8 cellular contexts compared by ENCODE assay signal in the genomic region with DNA sequence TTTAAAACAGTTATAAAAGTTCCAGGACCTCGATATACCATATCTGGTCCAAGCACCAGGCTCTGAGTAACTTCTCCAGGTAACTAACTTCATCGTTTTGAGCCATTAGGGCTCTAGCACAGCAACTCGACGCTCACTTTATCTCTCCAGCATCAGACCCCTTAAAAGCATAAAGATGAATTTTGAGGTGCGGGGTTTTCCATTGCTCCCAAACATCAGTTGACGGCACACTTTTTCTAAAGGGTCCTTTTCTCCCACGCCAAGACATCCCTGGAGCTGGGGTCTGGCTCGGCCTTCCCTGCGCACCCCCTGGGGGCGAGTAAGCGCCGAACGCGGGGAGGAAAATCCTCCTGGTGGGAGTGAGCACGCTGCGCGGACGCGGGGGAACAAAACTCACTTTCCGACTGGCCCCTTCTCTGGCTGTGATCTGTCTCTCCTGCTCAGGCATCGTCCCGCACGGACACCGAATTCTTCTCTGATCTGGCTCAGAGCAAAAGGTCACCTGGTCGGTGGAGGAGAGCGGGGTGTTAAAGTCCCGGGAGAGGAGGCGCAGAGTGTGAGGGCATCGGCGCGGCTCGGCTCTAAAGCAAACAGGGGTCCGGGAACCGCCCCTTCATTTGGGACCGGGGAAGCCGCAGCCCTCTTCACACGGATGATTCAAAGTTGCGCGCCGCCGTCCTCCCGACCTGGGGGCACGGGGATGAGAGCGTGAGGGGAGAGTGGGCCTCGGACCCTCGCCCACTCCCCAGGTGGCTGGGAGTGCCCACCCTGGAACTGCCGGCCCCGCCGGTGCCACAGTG. TPM values are rescaled to one million over a fixed set of nuclear protein-coding genes. Genes with fewer than 3 reads are reported as not detected.
DNase-seq lines count a peak whose midpoint lies in the region; TF ChIP-seq lines count a peak whose summit lies in the region.

A gene (minus strand): TSS at position 561 of the 800 bp plus-strand sequence. CDS start 113 bp downstream, at position 448.

- peak; percentile 21 for TF ChIP-seq CTCF in fibroblast of the aortic adventitia (IDR thresholded peaks at IDR 0.05; ENCODE audit: insufficient read depth, low read length)
- TF ChIP-seq CTCF in neural crest cell (conservative IDR thresholded peaks at IDR 0.05), result peak; percentile 41

- peaks cover 21% of the 10 kb centered on the region for H3K27me3 Mint-ChIP-seq in neural crest cell (ENCODE audit: low read depth)

- peak within 1 kb of the TSS; percentile 98 for H3K27ac Mint-ChIP-seq in neural crest cell (ENCODE audit: unreplicated experiment)

- WGBS in urinary bladder, result 3% methylated on average over 49 of the region's 49 CpGs

- H3K36me3 ChIP-seq in KOPT-K1 (ENCODE audit: insufficient read depth, low read length) (peaks cover 8% of the 10 kb centered on the region; the same call in 1 of the 2 replicates), urinary bladder (ENCODE audit: insufficient read depth) (no peaks in the 10 kb centered on the region)

- H3K4me3 ChIP-seq in fibroblast of the aortic adventitia (ENCODE audit: low read depth, low read length), result peak within 1 kb of the TSS; percentile 97
- peak within 1 kb of the TSS; percentile 83 for H3K4me3 ChIP-seq in urinary bladder (ENCODE audit: low read depth, low read length)

- H3K4me1 Mint-ChIP-seq in neural crest cell, result peaks cover 19% of the 10 kb centered on the region

- H3K27ac ChIP-seq in KOPT-K1 (ENCODE audit: low read depth, low read length, poor library complexity, severe bottlenecking) (peak within 1 kb of the TSS; percentile 67), urinary bladder (ENCODE audit: low read depth) (no peak within 1 kb of the TSS)

- peak; percentile 50 for DNase-seq in NCI-H2171 treated with DMSO at 0.1 percent for 48 hours (lab: John Stamatoyannopoulos, UW)
- DNase-seq in NCI-H2171 (lab: John Stamatoyannopoulos, UW), result no peak
- DNase-seq in activated CD8-positive, alpha-beta memory T cell treated with anti-CD3 and anti-CD28 coated beads, Interleukin-2, amount 50 U/mL, for 48 hours, result peak; percentile 56
- no peak for DNase-seq in fibroblast of the aortic adventitia (ENCODE audit: low read depth)
- DNase-seq in neural crest cell (ENCODE audit: low read depth, low spot score), result no peak
- no peak for DNase-seq in retina

- no peaks in the 10 kb centered on the region for H3K4me1 ChIP-seq in urinary bladder (ENCODE audit: insufficient read depth)

- peaks cover 9% of the 10 kb centered on the region for H3K36me3 Mint-ChIP-seq in neural crest cell (ENCODE audit: low read depth)

- H3K4me3 Mint-ChIP-seq in neural crest cell, result peak within 1 kb of the TSS; percentile 100

- H3K9me3 Mint-ChIP-seq in neural crest cell, result no peaks in the 10 kb centered on the region

- no peaks in the 10 kb centered on the region for H3K9me3 ChIP-seq in KOPT-K1 (ENCODE audit: insufficient read depth, low read length, poor library complexity, severe bottlenecking)

RNA-seq across cellular contexts. Expression of the gene that starts here (rescaled TPM):
- total RNA-seq in fibroblast of the aortic adventitia (ENCODE audit: low replicate concordance), result 1.3 and 1.5 TPM in 2 replicates
- 11.0 and 11.6 TPM in 2 replicates for total RNA-seq in neural crest cell
- 6.7 TPM for total RNA-seq in urinary bladder
- 3.0 TPM for polyA plus RNA-seq in urinary bladder

Comparison
In these comparisons a context has a peak if more than half of its experiments do, and no peak if none do; other contexts are left out.
1. DNase-seq: peak in NCI-H2171 treated with DMSO at 0.1 percent for 48 hours (single experiment) and activated CD8-positive, alpha-beta memory T cell treated with anti-CD3 and anti-CD28 coated beads, Interleukin-2, amount 50 U/mL, for 48 hours (single experiment); none in NCI-H2171 (single experiment), fibroblast of the aortic adventitia (single experiment), neural crest cell (single experiment) and retina (single experiment).